In genomic region chr1:42176902-42177519, GRCh38 we compare ENCODE assay signal across 9 cellular contexts. TPM values are rescaled to one million over a fixed set of nuclear protein-coding genes. Genes with fewer than 3 reads are reported as not detected.
DNase-seq lines count a peak whose midpoint lies in the region; ATAC-seq and TF ChIP-seq lines count a peak whose summit lies in the region.
"Had no signal": no experiment of that assay in that cellular context is flagged by ENCODE, and none has a peak within 500 bp of the region (broad histone marks: within the 10 kb centered on the region; RNA-seq: fewer than 3 reads in every experiment).

No MANE protein-coding gene starts in this region.

- POLR2A ChIA-PET in Panc1 (lab: Charles Lee) = interaction anchor here (0.6 kb wide), 1 partner anchor 139 kb away, joined by 8 read pairs; no protein-coding TSS in a partner anchor

- no peak overlapping the region for H3K9ac ChIP-seq in endodermal cell (ENCODE audit: extremely low read depth, low read length, poor library complexity, severe bottlenecking)

- no peaks in the 10 kb centered on the region for H3K9me3 Mint-ChIP-seq in endodermal cell
- no peaks in the 10 kb centered on the region for H3K9me3 Mint-ChIP-seq in nephron progenitor cell

- H3K4me3 ChIP-seq in HFF-Myc (replicated peaks; ENCODE audit: low read depth, low read length) = no peak overlapping the region
- no peak overlapping the region for H3K4me3 ChIP-seq in Panc1 (ENCODE audit: low read depth in 2 of 2, low read length in 2 of 2)
- H3K4me3 ChIP-seq in endodermal cell (ENCODE audit: low read length) = no peak overlapping the region

- WGBS in endodermal cell (ENCODE audit: insufficient coverage in 1 of 2, insufficient read length in 1 of 2), 2 experiments = 74 to 75% methylated on average over 4 of the region's 4 CpGs

- H3K9me3 ChIP-seq in Panc1 (ENCODE audit: control insufficient read depth, insufficient read depth, low read depth, low read length) (no peaks in the 10 kb centered on the region), endodermal cell (ENCODE audit: control insufficient read depth, low read length) (no peaks in the 10 kb centered on the region)

- TF ChIP-seq CTCF in HFF-Myc (IDR thresholded peaks at IDR 0.05; ENCODE audit: low read depth, low read length, missing control alignments) = peak; percentile 79
- peak; percentile 91 for TF ChIP-seq CTCF in Panc1 (IDR thresholded peaks at IDR 0.05)
- TF ChIP-seq CTCF in endodermal cell (conservative IDR thresholded peaks at IDR 0.05) = peak; percentile 96
- TF ChIP-seq CTCF in nephron progenitor cell (IDR thresholded peaks at IDR 0.05) = peak; percentile 72

- BruUV-seq in Panc1 (replicated peaks; lab: Mats Ljungman, UMichigan) = TSS peak; percentile 51

- H3K27me3 ChIP-seq in Panc1 (ENCODE audit: control insufficient read depth, insufficient read depth, low read length) (no peaks in the 10 kb centered on the region), endodermal cell (ENCODE audit: control insufficient read depth, insufficient read depth, low read length, poor library complexity, severe bottlenecking) (no peaks in the 10 kb centered on the region)

- H3K36me3 ChIP-seq in Panc1 (ENCODE audit: control insufficient read depth, insufficient read depth, low read length) (peaks cover 15% of the 10 kb centered on the region), endodermal cell (ENCODE audit: control insufficient read depth, insufficient read depth, low read length) (peaks cover 27% of the 10 kb centered on the region)

- no peaks in the 10 kb centered on the region; the same call in 1 of the 2 replicates for H3K4me1 ChIP-seq in Panc1 (ENCODE audit: control insufficient read depth, insufficient read depth, low read length)
- H3K4me1 ChIP-seq in endodermal cell (ENCODE audit: control insufficient read depth, insufficient read depth, low read length) = peaks cover 32% of the 10 kb centered on the region

- CTCF ChIA-PET in Panc1 (lab: Charles Lee) = interaction anchor here (1.0 kb wide), 1 partner anchor 287 kb away, joined by 3 read pairs; no protein-coding TSS in a partner anchor

- DNase-seq in DMS79 treated with DMSO at 0.1 percent for 48 hours (lab: John Stamatoyannopoulos, UW) (peak; percentile 62), DMS79 (lab: John Stamatoyannopoulos, UW) (no peak), HFF-Myc (ENCODE audit: extremely low read depth, low read depth) (no peak), Panc1 (ENCODE audit: low read depth, low spot score) (peak; percentile 24), endodermal cell (peak; percentile 78), nephron progenitor cell (peak; percentile 24), amniotic stem cell (lab: John Stamatoyannopoulos, UW) (no peak)

- in situ Hi-C loops in Panc1 (cut with HindIII; ENCODE audit: low pct_unique_long_range_greater_than_20kb, low sequenced_read_pairs) = no loop called here

- H3K4me3 Mint-ChIP-seq in endodermal cell = no peak overlapping the region
- no peak overlapping the region for H3K4me3 Mint-ChIP-seq in nephron progenitor cell

- H3K27ac ChIP-seq in Panc1 (ENCODE audit: low read length) (no peak overlapping the region), endodermal cell (ENCODE audit: low read depth, low read length) (no peak overlapping the region)

- peaks cover 9% of the 10 kb centered on the region for H3K36me3 Mint-ChIP-seq in endodermal cell (ENCODE audit: low read depth)
- peaks cover 4% of the 10 kb centered on the region for H3K36me3 Mint-ChIP-seq in nephron progenitor cell (ENCODE audit: low read depth)

- H3K27me3 Mint-ChIP-seq in endodermal cell (ENCODE audit: insufficient read depth) = no peaks in the 10 kb centered on the region
- H3K27me3 Mint-ChIP-seq in nephron progenitor cell (ENCODE audit: low read depth, poor library complexity) = peaks cover 3% of the 10 kb centered on the region

- intact Hi-C loops in Panc1 (cut with micrococcal nuclease; ENCODE audit: unreplicated experiment) = loop anchor here (5.0 to 10.0 kb wide), 2 partner anchors 138 to 160 kb away; partner anchors contain the start of gene FOXJ3

- peak; percentile 83 for ATAC-seq in Panc1
- ATAC-seq in GM19035 (IDR thresholded peaks at IDR 0.05; ENCODE audit: unreplicated experiment) = no peak

- no peak overlapping the region for H3K27ac Mint-ChIP-seq in endodermal cell
- H3K27ac Mint-ChIP-seq in nephron progenitor cell = no peak overlapping the region

- H3K4me1 Mint-ChIP-seq in endodermal cell = peaks cover 43% of the 10 kb centered on the region
- H3K4me1 Mint-ChIP-seq in nephron progenitor cell = peaks cover 16% of the 10 kb centered on the region

RNA-seq across cellular contexts. Expression of gene GUCA2A, which starts 12.5 kb away (rescaled TPM):
- total RNA-seq in Panc1 (2021; ENCODE audit: unreplicated experiment) (not detected), endodermal cell (1 to 10 TPM in 1 of 2 donors, not detected in 1; 1.9 TPM)
- not detected for polyA plus RNA-seq in Panc1 (2012; ENCODE audit: insufficient read length)
- polyA plus RNA-seq in endodermal cell (2013, experiment 1 of 2) = 1.1 TPM
- polyA plus RNA-seq in endodermal cell (2013, experiment 2 of 2) = 0.95 TPM
- total RNA-seq: activated CD8-positive, alpha-beta memory T cell treated with anti-CD3 and anti-CD28 coated beads for 36 hours had no signal

RNA-seq across cellular contexts. Expression of gene GUCA2B, which starts 23.8 kb away (rescaled TPM):
- total RNA-seq in Panc1 (2021; ENCODE audit: unreplicated experiment) (not detected), endodermal cell (not detected)
- polyA plus RNA-seq in Panc1 (2012; ENCODE audit: insufficient read length) = not detected
- not detected for polyA plus RNA-seq in endodermal cell (2013, experiment 1 of 2)
- not detected for polyA plus RNA-seq in endodermal cell (2013, experiment 2 of 2)
- total RNA-seq: activated CD8-positive, alpha-beta memory T cell treated with anti-CD3 and anti-CD28 coated beads for 36 hours had no signal

Comparison
In these comparisons a context has a peak if more than half of its experiments do, and no peak if none do; other contexts are left out.
1. DNase-seq: peak in DMS79 treated with DMSO at 0.1 percent for 48 hours (single experiment), Panc1 (single experiment), endodermal cell (single experiment) and nephron progenitor cell (single experiment); none in DMS79 (single experiment), HFF-Myc (single experiment) and amniotic stem cell (single experiment).
2. Peak in every context shown above with its lines, with median percentiles within 50 percentile points of each other: CTCF ChIP-seq.